Comparison of ENCODE assay signal across 35 cellular contexts in the genomic region with DNA sequence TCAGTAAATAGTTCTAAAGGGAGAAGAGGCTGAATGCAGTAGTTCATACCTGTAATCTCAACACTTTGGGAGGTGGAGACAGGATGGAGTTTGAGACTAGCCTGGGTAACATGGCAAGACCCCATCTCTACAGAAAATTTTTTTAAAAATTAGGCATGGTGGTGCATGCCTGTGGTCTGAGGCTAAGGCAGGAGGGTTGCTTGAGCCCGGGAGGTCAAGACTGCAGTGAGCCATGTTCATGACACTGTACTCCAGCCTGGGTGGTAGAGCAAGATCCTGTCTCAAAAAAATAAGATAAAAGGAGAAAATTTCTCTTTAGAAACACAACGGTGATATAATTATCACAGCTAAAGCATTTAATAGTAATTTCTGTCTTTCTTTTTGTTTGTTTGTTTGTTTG. TPM values are rescaled to one million over a fixed set of nuclear protein-coding genes. Genes with fewer than 3 reads are reported as not detected.
DNase-seq lines count a peak whose midpoint lies in the region; ATAC-seq, FAIRE-seq and TF ChIP-seq lines count a peak whose summit lies in the region.
"Had no signal": no experiment of that assay in that cellular context is flagged by ENCODE, and none has a peak within 500 bp of the region (broad histone marks: within the 10 kb centered on the region; RNA-seq: fewer than 3 reads in every experiment).

No MANE protein-coding gene starts in this region.

- no peak for TF ChIP-seq CTCF in astrocyte (IDR thresholded peaks at IDR 0.05; ENCODE audit: insufficient read depth, low read depth, low read length)
- TF ChIP-seq CTCF in osteoblast (IDR thresholded peaks at IDR 0.05; ENCODE audit: extremely low read depth, low read depth, low read length), result no peak

- H3K79me2 ChIP-seq in astrocyte (ENCODE audit: insufficient read depth, low read length) (peaks cover 82% of the 10 kb centered on the region), osteoblast (ENCODE audit: insufficient read depth, low read length) (peaks cover 92% of the 10 kb centered on the region)

- H2AFZ ChIP-seq in astrocyte (ENCODE audit: low read depth, low read length) (no peak overlapping the region), osteoblast (ENCODE audit: low read length) (no peak overlapping the region)

- H4K20me1 ChIP-seq in astrocyte (ENCODE audit: insufficient read depth, low read length) (peaks cover 4% of the 10 kb centered on the region), osteoblast (ENCODE audit: insufficient read depth, low read length) (no peaks in the 10 kb centered on the region)

- H3K4me2 ChIP-seq in astrocyte (ENCODE audit: low read length) (no peak overlapping the region), osteoblast (ENCODE audit: insufficient read depth, low read length) (peak overlapping the region; percentile 50)

- H3K9me3 ChIP-seq in astrocyte (ENCODE audit: insufficient read depth, low read depth, low read length) (peaks cover 4% of the 10 kb centered on the region), osteoblast (ENCODE audit: low read depth, low read length) (no peaks in the 10 kb centered on the region)
- H3K9me3 ChIP-seq: pancreas had no signal

- FAIRE-seq in astrocyte (lab: Jason Lieb, UNC), result no peak
- FAIRE-seq: HTR-8/SVneo, islet of Langerhans, pancreas had no signal

- H3K4me3 ChIP-seq in astrocyte (ENCODE audit: insufficient read depth, low read depth, low read length) (no peak overlapping the region), osteoblast (ENCODE audit: insufficient read depth, low read length) (no peak overlapping the region)
- H3K4me3 ChIP-seq: coronary artery, pancreas, thoracic aorta, uterus had no signal

- no peak overlapping the region for H3K4me3 Mint-ChIP-seq in astrocyte (ENCODE audit: unreplicated experiment)
- no peak overlapping the region for H3K4me3 Mint-ChIP-seq in activated CD4-positive, alpha-beta T cell treated with anti-CD3 and anti-CD28 coated beads, Interleukin-2, amount 10 ng/mL, durations not matched to agents 24 days and 14 days
- H3K4me3 Mint-ChIP-seq: activated naive CD4-positive, alpha-beta T cell treated with anti-CD3 and anti-CD28 coated beads, Interleukin-2, amount 50 U/mL, for 24 hours; activated T-helper 17 cell treated with anti-CD3 and anti-CD28 coated beads, Interleukin-2, amount 50 U/mL, for 72 hours; CD8-positive, alpha-beta T cell; effector memory CD8-positive, alpha-beta T cell; stimulated activated naive CD8-positive, alpha-beta T cell treated with anti-CD3 and anti-CD28 coated beads, Interleukin-15, Interleukin-2, amounts not matched to agents 100 ng/mL and 50 ng/mL, for 24 hours had no signal

- H3K36me3 ChIP-seq in astrocyte (ENCODE audit: insufficient read depth, low read length) (no peaks in the 10 kb centered on the region), osteoblast (ENCODE audit: insufficient read depth, low read length) (no peaks in the 10 kb centered on the region)
- H3K36me3 ChIP-seq: BE2C, pancreas, thoracic aorta, uterus had no signal

- H3K4me1 ChIP-seq in astrocyte (ENCODE audit: insufficient read depth, low read length) (peaks cover 30% of the 10 kb centered on the region), osteoblast (ENCODE audit: insufficient read depth, low read length) (peaks cover 41% of the 10 kb centered on the region)
- H3K4me1 ChIP-seq: uterus had no signal

- H3K27ac Mint-ChIP-seq in astrocyte (ENCODE audit: unreplicated experiment), result no peak overlapping the region
- no peak overlapping the region for H3K27ac Mint-ChIP-seq in activated CD4-positive, alpha-beta T cell treated with anti-CD3 and anti-CD28 coated beads, Interleukin-2, amount 10 ng/mL, durations not matched to agents 24 days and 14 days
- H3K27ac Mint-ChIP-seq: activated naive CD4-positive, alpha-beta T cell treated with anti-CD3 and anti-CD28 coated beads, Interleukin-2, amount 50 U/mL, for 24 hours; activated T-helper 17 cell treated with anti-CD3 and anti-CD28 coated beads, Interleukin-2, amount 50 U/mL, for 72 hours; CD8-positive, alpha-beta T cell; effector memory CD8-positive, alpha-beta T cell; stimulated activated naive CD8-positive, alpha-beta T cell treated with anti-CD3 and anti-CD28 coated beads, Interleukin-15, Interleukin-2, amounts not matched to agents 100 ng/mL and 50 ng/mL, for 24 hours had no signal

- H3K36me3 Mint-ChIP-seq in astrocyte (ENCODE audit: low read depth, unreplicated experiment), result no peaks in the 10 kb centered on the region
- peaks cover 6% of the 10 kb centered on the region for H3K36me3 Mint-ChIP-seq in activated CD4-positive, alpha-beta T cell treated with anti-CD3 and anti-CD28 coated beads, Interleukin-2, amount 10 ng/mL, durations not matched to agents 24 days and 14 days (ENCODE audit: low read depth)

- no peak overlapping the region for H3K9ac ChIP-seq in astrocyte (ENCODE audit: low read length)

- intact Hi-C loops in activated CD4-positive, alpha-beta T cell treated with anti-CD3 and anti-CD28 coated beads, Interleukin-2, amount 10 ng/mL, durations not matched to agents 24 days and 14 days (cut with micrococcal nuclease), result no loop called here

- no peaks in the 10 kb centered on the region for H3K27me3 Mint-ChIP-seq in astrocyte (ENCODE audit: low read depth, unreplicated experiment)
- H3K27me3 Mint-ChIP-seq in activated CD4-positive, alpha-beta T cell treated with anti-CD3 and anti-CD28 coated beads, Interleukin-2, amount 10 ng/mL, durations not matched to agents 24 days and 14 days, result no peaks in the 10 kb centered on the region
- H3K27me3 Mint-ChIP-seq: activated naive CD4-positive, alpha-beta T cell treated with anti-CD3 and anti-CD28 coated beads, Interleukin-2, amount 50 U/mL, for 24 hours; activated T-helper 17 cell treated with anti-CD3 and anti-CD28 coated beads, Interleukin-2, amount 50 U/mL, for 72 hours; effector memory CD8-positive, alpha-beta T cell; stimulated activated naive CD8-positive, alpha-beta T cell treated with anti-CD3 and anti-CD28 coated beads, Interleukin-15, Interleukin-2, amounts not matched to agents 100 ng/mL and 50 ng/mL, for 24 hours had no signal

- peaks cover 23% of the 10 kb centered on the region for H3K4me1 Mint-ChIP-seq in astrocyte (ENCODE audit: low read depth, unreplicated experiment)
- H3K4me1 Mint-ChIP-seq in activated CD4-positive, alpha-beta T cell treated with anti-CD3 and anti-CD28 coated beads, Interleukin-2, amount 10 ng/mL, durations not matched to agents 24 days and 14 days, result no peaks in the 10 kb centered on the region

- ATAC-seq in GM18870 (IDR thresholded peaks at IDR 0.05; ENCODE audit: unreplicated experiment), result no peak
- ATAC-seq: activated T-helper 17 cell treated with anti-CD3 and anti-CD28 coated beads, Interleukin-2, amount 50 U/mL, for 72 hours; CD8-positive, alpha-beta T cell; effector memory CD8-positive, alpha-beta T cell; left lobe of liver had no signal

- DNase-seq in EH (ENCODE audit: low read depth) (peak; percentile 67), LHCN-M2 (ENCODE audit: low read depth) (peak; percentile 37), astrocyte (ENCODE audit: low read depth) (peak; percentile 56), osteoblast (ENCODE audit: insufficient read length, low spot score, missing footprints) (no peak), NCI-H510A (lab: John Stamatoyannopoulos, UW) (no peak), DMS 273 treated with DMSO at 0.1 percent for 48 hours (lab: John Stamatoyannopoulos, UW) (no peak)
- no peak for DNase-seq in activated CD4-positive, alpha-beta T cell treated with anti-CD3 and anti-CD28 coated beads, Interleukin-2, amount 10 ng/mL, durations not matched to agents 24 days and 14 days
- DNase-seq: activated CD4-positive, alpha-beta T cell treated with anti-CD3 and anti-CD28 coated beads for 4 hours; amygdala; BE2C; CD8-positive, alpha-beta T cell; effector memory CD8-positive, alpha-beta T cell; NCI-H1436; NCI-H2081 treated with DMSO at 0.1 percent for 48 hours; NCI-H226; NCI-H69; retina; SHP77 treated with DMSO at 0.1 percent for 48 hours; stimulated activated CD4-positive, alpha-beta T cell treated with anti-CD3 and anti-CD28 coated beads, Interleukin-1b, Interleukin-23, amount 100 ng/mL, for 48 hours; uterus had no signal

- H3K27me3 ChIP-seq in astrocyte (ENCODE audit: insufficient read depth, low read length), result no peaks in the 10 kb centered on the region
- no peaks in the 10 kb centered on the region for H3K27me3 ChIP-seq in osteoblast (ENCODE audit: insufficient read depth, low read length)
- H3K27me3 ChIP-seq: BE2C, pancreas, uterus had no signal

- H3K27ac ChIP-seq in astrocyte (ENCODE audit: low read depth, low read length), result no peak overlapping the region
- peak overlapping the region; percentile 94 for H3K27ac ChIP-seq in osteoblast (ENCODE audit: low read depth, low read length)
- H3K27ac ChIP-seq: coronary artery, pancreas, uterus had no signal

- no peaks in the 10 kb centered on the region for H3K9me3 Mint-ChIP-seq in astrocyte (ENCODE audit: unreplicated experiment)
- H3K9me3 Mint-ChIP-seq in activated CD4-positive, alpha-beta T cell treated with anti-CD3 and anti-CD28 coated beads, Interleukin-2, amount 10 ng/mL, durations not matched to agents 24 days and 14 days, result peaks cover 9% of the 10 kb centered on the region
- H3K9me3 Mint-ChIP-seq: activated naive CD4-positive, alpha-beta T cell treated with anti-CD3 and anti-CD28 coated beads, Interleukin-2, amount 50 U/mL, for 24 hours; stimulated activated naive CD8-positive, alpha-beta T cell treated with anti-CD3 and anti-CD28 coated beads, Interleukin-15, Interleukin-2, amounts not matched to agents 100 ng/mL and 50 ng/mL, for 24 hours had no signal

RNA-seq across cellular contexts. Expression of a gene that starts 57.1 kb away (rescaled TPM):
- 30.4 and 32.8 TPM in 2 replicates for total RNA-seq in LHCN-M2 (2014; rRNA removed)
- polyA plus RNA-seq in LHCN-M2 (2012), result 19.2 TPM
- total RNA-seq in astrocyte, result 19.2 and 26.9 TPM in 2 replicates
- total RNA-seq in osteoblast, result 16.2 and 17.4 TPM in 2 replicates
- 15.2 and 15.4 TPM in 2 replicates for total RNA-seq in activated CD4-positive, alpha-beta T cell treated with anti-CD3 and anti-CD28 coated beads, Interleukin-2, amount 10 ng/mL, durations not matched to agents 24 days and 14 days

RNA-seq across cellular contexts. Expression of a gene that starts 57.7 kb away (rescaled TPM):
- total RNA-seq in LHCN-M2 (2014; rRNA removed) (not detected in 2 replicates), astrocyte (not detected in 2 replicates), osteoblast (not detected in 2 replicates)
- not detected for polyA plus RNA-seq in LHCN-M2 (2012)
- total RNA-seq in activated CD4-positive, alpha-beta T cell treated with anti-CD3 and anti-CD28 coated beads, Interleukin-2, amount 10 ng/mL, durations not matched to agents 24 days and 14 days, result not detected in 2 replicates
- total RNA-seq: activated T-helper 17 cell treated with anti-CD3 and anti-CD28 coated beads, Interleukin-2, amount 50 U/mL, for 72 hours; cardiac septum; CD8-positive, alpha-beta T cell; epithelial cell of proximal tubule; G401; glomerular endothelial cell; left lobe of liver; pancreas; thoracic aorta; uterus had no signal
- polyA plus RNA-seq: neural cell had no signal

Comparison
In these comparisons a context has a peak if more than half of its experiments do, and no peak if none do; other contexts are left out.
1. DNase-seq: peak in EH (single experiment), LHCN-M2 (single experiment) and astrocyte (single experiment); none in osteoblast (single experiment), NCI-H510A (single experiment), activated CD4-positive, alpha-beta T cell treated with anti-CD3 and anti-CD28 coated beads, Interleukin-2, amount 10 ng/mL, durations not matched to agents 24 days and 14 days (single experiment) and DMS 273 treated with DMSO at 0.1 percent for 48 hours (single experiment).